1 cellular context compared by ENCODE assay signal in genomic region chr20:47979361-47980095, GRCh38.
TF ChIP-seq lines count a peak whose summit lies in the region.

No MANE protein-coding gene starts in this region.

TF ChIP-seq in H1, 55 proteins besides CTCF, POLR2A, EP300 and RAD21:
- TF ChIP-seq KDM1A (IDR thresholded peaks at IDR 0.05; ENCODE audit: borderline replicate concordance, low read length): peak; percentile 72; the same call in 1 of the 2 replicates
